28 cellular contexts compared by ENCODE assay signal in genomic region chr9:30996761-30997160, GRCh38.
"Had no signal": no experiment of that assay in that cellular context is flagged by ENCODE, and none has a peak within 500 bp of the region (broad histone marks: within the 10 kb centered on the region; RNA-seq: fewer than 3 reads in every experiment).

No MANE protein-coding gene starts in this region.

- H3K27me3 ChIP-seq: ovary, spleen, suprapubic skin, testis, tibial artery, transverse colon, upper lobe of right lung, uterus had no signal

- H3K4me1 ChIP-seq: prostate gland, spleen, suprapubic skin, testis, tibial artery, transverse colon, upper lobe of right lung, uterus had no signal

- H3K36me3 ChIP-seq: ovary, prostate gland, spleen, suprapubic skin, tibial artery, transverse colon, upper lobe of right lung, uterus had no signal

- H3K4me2 ChIP-seq: smooth muscle cell had no signal

- DNase-seq: naive B cell; naive thymus-derived CD8-positive, alpha-beta T cell; nephron progenitor cell; occipital lobe; ovary; right cardiac atrium; spleen; stimulated activated CD4-positive, alpha-beta T cell treated with anti-CD3 and anti-CD28 coated beads, Interleukin-12 subunit alpha, Interleukin-12 subunit beta, amount 100 ng/mL, for 4 hours; stimulated activated CD4-positive, alpha-beta T cell treated with anti-CD3 and anti-CD28 coated beads, Interleukin-1b, Interleukin-23, amount 100 ng/mL, for 48 hours; stimulated activated CD4-positive, alpha-beta T cell treated with anti-CD3 and anti-CD28 coated beads, Interleukin-4, amount 100 ng/mL, for 1 hour; stimulated activated CD4-positive, alpha-beta T cell treated with anti-CD3 and anti-CD28 coated beads, Interleukin-4, amount 100 ng/mL, for 4 hours; stimulated activated CD8-positive, alpha-beta memory T cell treated with anti-CD3 and anti-CD28 coated beads, Interleukin-4, amount 100 ng/mL, for 48 hours; stimulated activated naive CD4-positive, alpha-beta T cell; stimulated activated naive CD8-positive, alpha-beta T cell treated with anti-CD3 and anti-CD28 coated beads, Interleukin-15, amount 100 ng/mL, for 72 hours; stimulated activated naive CD8-positive, alpha-beta T cell treated with anti-CD3 and anti-CD28 coated beads, Interleukin-15, Interleukin-2, amounts not matched to agents 100 U/mL and 50 U/mL, for 24 hours; substantia nigra; testis; tibial artery; transverse colon; upper lobe of right lung; uterus had no signal

- H3K9me3 ChIP-seq: ovary, prostate gland, suprapubic skin, testis, tibial artery, transverse colon, upper lobe of right lung, uterus had no signal

- ATAC-seq: naive thymus-derived CD8-positive, alpha-beta T cell; natural killer cell treated with Interleukin-12 subunit alpha and Interleukin-12 subunit beta and Interleukin-15 and Interleukin-18, amount 100 ng/mL, for 72 hours; right cardiac atrium; sciatic nerve; stimulated activated memory B cell treated with anti-CD40 and anti-IgM and Interleukin-4, amounts not matched to agents 10 μg/mL and 1 μg/mL and 100 μg/mL, for 72 hours; stimulated activated naive CD8-positive, alpha-beta T cell treated with anti-CD3 and anti-CD28 coated beads, Interleukin-15, amount 100 ng/mL, for 72 hours; stimulated activated naive CD8-positive, alpha-beta T cell treated with anti-CD3 and anti-CD28 coated beads, Interleukin-15, Interleukin-2, amounts not matched to agents 100 U/mL and 50 U/mL, for 24 hours; upper lobe of right lung had no signal

- H3K4me3 ChIP-seq: ovary, prostate gland, skin epidermis, smooth muscle cell, spleen, suprapubic skin, testis, tibial artery, transverse colon, upper lobe of right lung, uterus had no signal

- H3K27ac ChIP-seq: ovary, prostate gland, skin epidermis, spleen, suprapubic skin, testis, tibial artery, transverse colon, upper lobe of right lung, uterus had no signal
